In the genomic region with DNA sequence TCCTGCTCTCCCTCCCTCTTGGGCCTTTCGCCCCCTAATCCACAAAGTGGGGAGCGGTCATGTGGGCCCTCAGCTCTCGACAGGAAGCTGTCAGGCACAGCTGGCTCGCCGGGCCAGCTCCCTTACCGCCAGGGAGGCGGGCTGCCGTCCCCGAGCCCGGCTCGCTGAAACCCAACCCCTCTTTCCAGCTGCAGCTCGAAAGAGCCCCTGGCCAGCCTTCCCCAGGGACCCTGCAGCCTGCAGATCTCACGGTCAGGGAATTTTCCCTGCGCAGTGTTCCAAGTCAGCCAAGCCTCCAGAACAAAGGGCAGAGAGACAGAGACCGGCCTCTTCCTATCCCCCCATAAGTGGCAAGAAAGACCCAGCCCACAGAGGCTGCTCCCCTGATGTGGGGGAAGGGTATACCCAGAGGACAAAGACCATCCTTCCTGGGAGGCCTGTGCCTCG, we compare ENCODE assay signal across 10 cellular contexts. TPM values are rescaled to one million over a fixed set of nuclear protein-coding genes. Genes with fewer than 3 reads are reported as not detected.
A peak's percentile ranks its signal among the peaks of the same experiment; 100 is the strongest.
DNase-seq lines count a peak whose midpoint lies in the region; ATAC-seq, FAIRE-seq and TF ChIP-seq lines count a peak whose summit lies in the region.
"Had no signal": no experiment of that assay in that cellular context is flagged by ENCODE, and none has a peak within 500 bp of the region (broad histone marks: within the 10 kb centered on the region; RNA-seq: fewer than 3 reads in every experiment).

No MANE protein-coding gene starts in this region.

- TF ChIP-seq RAD21 in H1 (IDR thresholded peaks at IDR 0.05 in 1 of 2, conservative IDR thresholded peaks at IDR 0.05 in 1 of 2; ENCODE audit: low read depth in 2 of 2, low read length in 2 of 2): no peak

- H3K4me2 ChIP-seq in H1 (ENCODE audit: insufficient read depth in 1 of 2, low read depth in 2 of 2, low read length in 2 of 2): peak overlapping the region; percentile 71 to 85
- H3K4me2 ChIP-seq in mammary epithelial cell (ENCODE audit: insufficient read depth, low read depth, low read length): no peak overlapping the region

- H2AFZ ChIP-seq in H1 (ENCODE audit: low read length) (peak overlapping the region; percentile 97), mammary epithelial cell (ENCODE audit: low read depth, low read length) (no peak overlapping the region)

- peaks cover 55% of the 10 kb centered on the region for H3K4me1 Mint-ChIP-seq in nephron

- H3K23me2 ChIP-seq in H1 (ENCODE audit: low read depth, low read length): peaks cover 2% of the 10 kb centered on the region; the same call in 1 of the 2 replicates

- TF ChIP-seq POLR2A in H1 (IDR thresholded peaks at IDR 0.05; ENCODE audit: control extremely low read depth in 1 of 2, low read depth in 2 of 2, low read length in 2 of 2): peak in 1 of 2 experiments; percentile 24; a peak in 1 of 3 replicates

- peak overlapping the region; percentile 93; the same call in 1 of the 2 replicates for H2BK20ac ChIP-seq in H1 (ENCODE audit: low read length)

- H3K27ac ChIP-seq in right atrium auricular region (peak overlapping the region in 1 of 2 donors; percentile 39), H1 (ENCODE audit: low read depth, low read length) (no peak overlapping the region), aorta (ENCODE audit: low read depth in 1 of 2, low read length in 2 of 2) (no peak overlapping the region), mammary epithelial cell (ENCODE audit: insufficient read depth, low read depth, low read length) (no peak overlapping the region), dorsolateral prefrontal cortex (peak overlapping the region in 17 of 59 donors; percentile 0 to 56 (median 15))

- TF ChIP-seq EP300 in H1 (IDR thresholded peaks at IDR 0.05; ENCODE audit: borderline replicate concordance in 1 of 2, low read depth in 2 of 2, low read length in 2 of 2): no peak

- POLR2A ChIA-PET in H1 (lab: Charles Lee; ENCODE audit: partially characterized antibody): interaction anchor here (0.9 to 3.6 kb wide), 3 partner anchors 15 to 33 kb away, joined by 3 to 16 read pairs (median 4); a partner anchor contains a TSS

- H3K9me3 ChIP-seq in right atrium auricular region (no peaks in the 10 kb centered on the region), H1 (ENCODE audit: insufficient read depth in 2 of 2, low read depth in 1 of 2, low read length in 1 of 2) (peaks cover 2% of the 10 kb centered on the region in 2 experiments; a peak in 3 of 4 replicates), aorta (ENCODE audit: control insufficient read depth, low read length) (no peaks in the 10 kb centered on the region), mammary epithelial cell (replicated peaks; ENCODE audit: insufficient read depth, low read length) (no peaks in the 10 kb centered on the region)

- no peaks in the 10 kb centered on the region for H3K27me3 Mint-ChIP-seq in nephron (ENCODE audit: low read depth)

- CTCF ChIA-PET in H1 (lab: Charles Lee; ENCODE audit: partially characterized antibody): interaction anchor here (0.7 to 2.3 kb wide), 5 partner anchors 9 to 326 kb away, joined by 3 to 7 read pairs (median 5); no protein-coding TSS in a partner anchor
- CTCF ChIA-PET in mammary epithelial cell (lab: Charles Lee; ENCODE audit: low non-redundant PET): no interaction called here

- ATAC-seq in Right ventricle myocardium superior (ENCODE audit: poor library complexity): peak; percentile 72
- ATAC-seq in aorta (ENCODE audit: low FRiP score): peak; percentile 65
- ATAC-seq: HCT116 had no signal

- no peaks in the 10 kb centered on the region for H3K36me3 ChIP-seq in right atrium auricular region
- H3K36me3 ChIP-seq in H1 (ENCODE audit: control insufficient read depth in 2 of 4, insufficient read depth in 4 of 4, low read length in 3 of 4): no peaks in the 10 kb centered on the region
- no peaks in the 10 kb centered on the region for H3K36me3 ChIP-seq in aorta (ENCODE audit: control insufficient read depth in 1 of 2, insufficient read depth in 2 of 2, low read length in 1 of 2)
- H3K36me3 ChIP-seq in mammary epithelial cell (ENCODE audit: insufficient read depth, low read length): no peaks in the 10 kb centered on the region

- intact Hi-C loops in Right ventricle myocardium superior (cut with DNase I) (no loop called here), aorta (cut with DNase I) (no loop called here), mammary epithelial cell (cut with micrococcal nuclease) (no loop called here), dorsolateral prefrontal cortex (cut with DNase I) (no loop called here)

- peak overlapping the region; percentile 86; the same call in 1 of the 2 replicates for H2BK12ac ChIP-seq in H1 (ENCODE audit: low read depth, low read length)

- no peak overlapping the region for H2AK5ac ChIP-seq in H1 (ENCODE audit: low read depth, low read length)

- H2BK5ac ChIP-seq in H1 (ENCODE audit: low read depth, low read length): peak overlapping the region; percentile 63; the same call in 1 of the 2 replicates

- peak overlapping the region; percentile 81 for H2BK120ac ChIP-seq in H1 (replicated peaks; ENCODE audit: low read depth, low read length)

- no peak overlapping the region for H3K23ac ChIP-seq in H1 (ENCODE audit: insufficient read length)

- peak overlapping the region; percentile 62 for H3K18ac ChIP-seq in H1 (ENCODE audit: extremely low read depth, low read length)

- no peaks in the 10 kb centered on the region for H3K36me3 Mint-ChIP-seq in nephron (ENCODE audit: low read depth)

- no peak overlapping the region for H2BK15ac ChIP-seq in H1 (ENCODE audit: low read length)

- BruUV-seq in mammary epithelial cell (replicated peaks; lab: Mats Ljungman, UMichigan): no TSS peak

- no peaks in the 10 kb centered on the region for H4K20me1 ChIP-seq in H1 (replicated peaks in 1 of 2; ENCODE audit: control insufficient read depth in 1 of 2, insufficient read depth in 2 of 2, low read length in 2 of 2)
- no peaks in the 10 kb centered on the region for H4K20me1 ChIP-seq in mammary epithelial cell (ENCODE audit: insufficient read depth, low read length)

- FAIRE-seq in H1 (lab: Jason Lieb, UNC): no peak

- H3K56ac ChIP-seq in H1 (replicated peaks; ENCODE audit: insufficient read length, low read depth, low read length): no peak overlapping the region

- no peaks in the 10 kb centered on the region for H3K79me1 ChIP-seq in H1 (ENCODE audit: low read depth, low read length)

- dilution Hi-C loops in mammary epithelial cell (cut with HindIII; ENCODE audit: low sequenced_read_pairs): no loop called here

- DNase-seq in Right ventricle myocardium superior: peak; percentile 61
- no peak for DNase-seq in right atrium auricular region (ENCODE audit: low spot score)
- DNase-seq in H1 (ENCODE audit: low read depth in 1 of 2, low spot score in 2 of 2): peak in 1 of 2 experiments; percentile 74
- DNase-seq in aorta: no peak
- no peak for DNase-seq in mammary epithelial cell
- DNase-seq in dorsolateral prefrontal cortex: no peak
- DNase-seq in activated T-cell treated with anti-CD3 and anti-CD28 coated beads, Interleukin-2, amount 50 U/mL, for 48 hours: no peak
- DNase-seq: kidney glomerular epithelial cell had no signal

- peaks cover 0 to 7% of the 10 kb centered on the region in 2 donors for H3K4me1 ChIP-seq in right atrium auricular region
- H3K4me1 ChIP-seq in H1 (replicated peaks in 1 of 4; ENCODE audit: control insufficient read depth in 3 of 4, insufficient read depth in 4 of 4, low read length in 3 of 4): peaks cover 0 to 13% (median 9%) of the 10 kb centered on the region in 4 experiments; a peak in 6 of 7 replicates
- no peaks in the 10 kb centered on the region for H3K4me1 ChIP-seq in aorta (ENCODE audit: control insufficient read depth in 1 of 2, insufficient read depth in 2 of 2, low read length in 2 of 2)
- no peaks in the 10 kb centered on the region for H3K4me1 ChIP-seq in mammary epithelial cell (ENCODE audit: insufficient read depth, low read length)

- no peak overlapping the region for H3K4ac ChIP-seq in H1 (replicated peaks; ENCODE audit: insufficient read length, low read depth, low read length)

- peak overlapping the region; percentile 96 to 99 (median 98) for H3K27ac Mint-ChIP-seq in nephron

- H3K79me2 ChIP-seq in H1 (ENCODE audit: control insufficient read depth in 1 of 2, insufficient read depth in 2 of 2, low read length in 2 of 2): no peaks in the 10 kb centered on the region
- H3K79me2 ChIP-seq in mammary epithelial cell (ENCODE audit: insufficient read depth, low read length): no peaks in the 10 kb centered on the region

- H4K8ac ChIP-seq in H1 (ENCODE audit: extremely low read depth, insufficient read depth, low read length): peak overlapping the region; percentile 41; the same call in 1 of the 2 replicates

- H4K5ac ChIP-seq in H1 (ENCODE audit: insufficient read length, low read depth, low read length): peak overlapping the region; percentile 24

- H3K4me3 ChIP-seq in right atrium auricular region: no peak overlapping the region
- peak overlapping the region in 3 of 4 experiments; percentile 10 to 40 (median 19); a peak in 4 of 8 replicates for H3K4me3 ChIP-seq in H1 (ENCODE audit: extremely low read depth in 1 of 4, insufficient read depth in 2 of 4, low read depth in 3 of 4, low read length in 4 of 4)
- no peak overlapping the region for H3K4me3 ChIP-seq in aorta (ENCODE audit: low read length in 2 of 2)
- no peak overlapping the region for H3K4me3 ChIP-seq in mammary epithelial cell (replicated peaks in 1 of 3; ENCODE audit: insufficient read depth in 1 of 3, low read depth in 2 of 3, low read length in 3 of 3)
- H3K4me3 ChIP-seq in dorsolateral prefrontal cortex: peak overlapping the region in 7 of 59 donors; percentile 0 to 18 (median 10)

- H3K14ac ChIP-seq in H1 (ENCODE audit: insufficient read length): no peak overlapping the region

- WGBS in H1 (ENCODE audit: extremely low coverage in 1 of 2, insufficient coverage in 1 of 2, insufficient read length in 1 of 2, insufficient replicate concordance in 2 of 2, low coverage in 1 of 2, low lambda C conversion rate in 2 of 2, missing lambda C conversion rate in 1 of 2), 2 experiments: 9% methylated on average over 16 of the region's 16 CpGs; no CpG with 5 or more reads in 1 of the 2 experiments
- 5% methylated on average over 16 of the region's 16 CpGs for WGBS in aorta, 2 donors
- WGBS in mammary epithelial cell (ENCODE audit: low coverage, missing lambda C conversion rate): 65% methylated on average over 15 of the region's 16 CpGs

- H4K91ac ChIP-seq in H1 (replicated peaks; ENCODE audit: insufficient read length, low read length): peak overlapping the region; percentile 40

- H3K27me3 ChIP-seq in right atrium auricular region: no peaks in the 10 kb centered on the region
- H3K27me3 ChIP-seq in H1 (replicated peaks in 1 of 4; ENCODE audit: control insufficient read depth in 3 of 4, extremely low read depth in 1 of 4, insufficient read depth in 3 of 4, low read length in 3 of 4): 0 out of 7 replicates have a peak, but pooled peaks cover 0 to 4% (median 0%) of the 10 kb centered on the region in 4 experiments
- H3K27me3 ChIP-seq in aorta (ENCODE audit: control insufficient read depth in 1 of 2, insufficient read depth in 2 of 2, low read length in 1 of 2): no peaks in the 10 kb centered on the region
- no peaks in the 10 kb centered on the region for H3K27me3 ChIP-seq in mammary epithelial cell (ENCODE audit: insufficient read depth, low read length)
- H3K27me3 ChIP-seq in dorsolateral prefrontal cortex: peaks cover 0 to 5% (median 0%) of the 10 kb centered on the region in 45 donors

- H3K4me3 Mint-ChIP-seq in nephron: peak overlapping the region; percentile 53 to 64 (median 56)

- TF ChIP-seq CTCF in right atrium auricular region (IDR thresholded peaks at IDR 0.05) (no peak), H1 (IDR thresholded peaks at IDR 0.05; ENCODE audit: control extremely low read depth in 1 of 3, insufficient read depth in 1 of 3, low read depth in 1 of 3, low read length in 3 of 3) (no peak), nephron (IDR thresholded peaks at IDR 0.05; ENCODE audit: unreplicated experiment in 3 of 3) (no peak), mammary epithelial cell (conservative IDR thresholded peaks at IDR 0.05 in 1 of 2, IDR thresholded peaks at IDR 0.05 in 1 of 2; ENCODE audit: extremely low read depth in 1 of 2, insufficient read depth in 1 of 2, low read depth in 1 of 2, low read length in 2 of 2) (no peak), dorsolateral prefrontal cortex (IDR thresholded peaks at IDR 0.05 in 54 of 56, conservative IDR thresholded peaks at IDR 0.05 in 2 of 56; ENCODE audit: low read depth in 1 of 56, partially characterized antibody in 56 of 56) (no peak)

- no peaks in the 10 kb centered on the region for H3K9me3 Mint-ChIP-seq in nephron

- peak overlapping the region in 1 of 4 experiments; percentile 34; a peak in 2 of 7 replicates for H3K9ac ChIP-seq in H1 (replicated peaks in 1 of 4; ENCODE audit: extremely low read depth in 1 of 4, low read depth in 3 of 4, low read length in 3 of 4)
- H3K9ac ChIP-seq in mammary epithelial cell (ENCODE audit: insufficient read depth, low read length): no peak overlapping the region

- in situ Hi-C loops in mammary epithelial cell (cut with MboI; ENCODE audit: low sequenced_read_pairs in 2 of 2): no loop called here

RNA-seq across cellular contexts. Expression of a gene that starts 32.8 kb away (rescaled TPM):
- total RNA-seq in Right ventricle myocardium superior: 28.5 TPM
- 10 to 100 TPM; 26.9 to 32.2 TPM for total RNA-seq in right atrium auricular region
- 54.1 and 56.7 TPM in 2 replicates for total RNA-seq in H1 (2021; fragmentation: NEBNext Ultra II Directional; extraction: Animal tissue kit (Norgen Biotek cat#: 25700))
- 26.5 and 29.5 TPM in 2 replicates for polyA plus RNA-seq in H1 (2011; rRNA removed)
- polyA plus RNA-seq in H1 (2011; cell fraction: cytosol; rRNA removed): 51.9 TPM
- 18.1 TPM for polyA plus RNA-seq in H1 (2011; cell fraction: nucleus; rRNA removed)
- 47.6 to 57.8 TPM (median 52.1 TPM) in 4 replicates for polyA plus RNA-seq in H1 (2012, experiment 1 of 2)
- polyA plus RNA-seq in H1 (2012, experiment 2 of 2): 31.8 TPM
- polyA plus RNA-seq in H1 (2013, experiment 1 of 2): 33.0 TPM
- polyA plus RNA-seq in H1 (2013, experiment 2 of 2): 35.2 TPM
- polyA minus RNA-seq in H1 (2011; rRNA and poly(A)+ RNA removed): 11.3 and 12.0 TPM in 2 replicates
- polyA minus RNA-seq in H1 (2011; cell fraction: cytosol; rRNA and poly(A)+ RNA removed): 21.2 TPM
- 11.4 TPM for polyA minus RNA-seq in H1 (2011; cell fraction: nucleus; rRNA and poly(A)+ RNA removed)
- total RNA-seq in aorta: 10 to 100 TPM; 22.9 to 23.4 TPM
- 10 to 100 TPM; 17.9 to 34.2 TPM for polyA plus RNA-seq in aorta
- total RNA-seq in mammary epithelial cell: 10 to 100 TPM; 19.0 to 27.8 TPM
- 14.3 TPM for polyA plus RNA-seq in mammary epithelial cell
- polyA minus RNA-seq in mammary epithelial cell: 4.4 TPM
- total RNA-seq in dorsolateral prefrontal cortex: 10 to 100 TPM; 21.7 to 62.9 (median 43.4) TPM

Comparison
In these comparisons a context has a peak if more than half of its experiments do, and no peak if none do; other contexts are left out.
1. H3K4me3 ChIP-seq: peak in H1 (3 of 4); none in right atrium auricular region (0 of 2), aorta (0 of 2) and mammary epithelial cell (0 of 3).